In the genomic region with DNA sequence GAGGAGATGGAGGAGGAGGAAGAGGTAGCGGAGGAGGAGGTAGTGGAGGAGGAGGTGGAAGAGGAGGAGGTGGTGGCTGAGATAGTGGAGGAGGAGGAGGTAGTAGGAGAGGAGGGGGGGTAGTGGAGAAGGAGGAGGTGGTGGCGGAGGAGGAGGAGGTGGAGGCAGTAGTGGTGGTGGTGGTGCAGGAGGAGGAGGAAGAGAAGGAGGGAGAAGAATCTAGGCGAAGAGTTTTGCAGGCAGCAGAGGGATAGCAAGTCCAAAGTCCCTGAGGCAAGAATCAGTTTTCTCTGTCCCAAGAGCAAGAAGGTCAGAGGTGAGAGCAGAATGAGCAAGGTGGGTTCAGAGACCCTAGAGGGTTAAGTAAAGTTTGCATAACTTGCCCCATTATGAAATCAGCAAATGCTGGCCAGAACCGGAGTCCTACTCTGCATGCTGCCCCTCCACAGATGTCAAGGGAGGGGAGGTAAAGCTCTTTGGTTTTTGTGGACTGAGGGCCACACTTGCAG, we compare ENCODE assay signal across 1 cellular context.
A peak's percentile ranks its signal among the peaks of the same experiment; 100 is the strongest.
TF ChIP-seq lines count a peak whose summit lies in the region.

No MANE protein-coding gene starts in this region.

TF ChIP-seq in K562, 482 proteins besides CTCF, POLR2A, EP300 and RAD21 (continued from another document and continues in another):
- TF ChIP-seq LARP7 (IDR thresholded peaks at IDR 0.05) (peak; percentile 92; the same call in 1 of the 2 replicates), RHOXF2B (CRISPR knock-in tag; conservative IDR thresholded peaks at IDR 0.05) (no peak), KLF16 (IDR thresholded peaks at IDR 0.05) (no peak), ZNF431 (CRISPR knock-in tag; IDR thresholded peaks at IDR 0.05) (peak; percentile 93), MECOM (CRISPR knock-in tag; IDR thresholded peaks at IDR 0.05) (no peak), CBFB (CRISPR knock-in tag; IDR thresholded peaks at IDR 0.05) (no peak), ELF4 (CRISPR knock-in tag; IDR thresholded peaks at IDR 0.05) (peak; percentile 94), ZNF253 (CRISPR knock-in tag; conservative IDR thresholded peaks at IDR 0.05) (no peak), ZBTB17 (CRISPR knock-in tag; IDR thresholded peaks at IDR 0.05) (no peak), PHF21A (IDR thresholded peaks at IDR 0.05; ENCODE audit: borderline replicate concordance, low read depth) (peak; percentile 48; the same call in 1 of the 2 replicates), ETS2 (tag; IDR thresholded peaks at IDR 0.05; ENCODE audit: borderline replicate concordance, poor library complexity, severe bottlenecking) (no peak), ASH1L (IDR thresholded peaks at IDR 0.05; ENCODE audit: borderline replicate concordance, low read depth, partially characterized antibody) (no peak), BHLHE40 (IDR thresholded peaks at IDR 0.05; ENCODE audit: low read length) (peak; percentile 21; the same call in 1 of the 2 replicates), SMAD4 (CRISPR knock-in tag; conservative IDR thresholded peaks at IDR 0.05) (no peak), SMARCB1 (IDR thresholded peaks at IDR 0.05; ENCODE audit: insufficient read length, low read depth) (no peak), ZNF699 (CRISPR knock-in tag; IDR thresholded peaks at IDR 0.05; ENCODE audit: insufficient replicate concordance) (no peak), ZNF174 (CRISPR knock-in tag; IDR thresholded peaks at IDR 0.05) (no peak), HLTF (IDR thresholded peaks at IDR 0.05) (peak; percentile 88), ATF7 (IDR thresholded peaks at IDR 0.05) (0 out of 2 replicates have a peak, but pooled peaks have one; percentile 15), KDM4B (IDR thresholded peaks at IDR 0.05; ENCODE audit: borderline replicate concordance in 2 of 2, low read depth in 1 of 2) (peak in 1 of 2 experiments; percentile 72; a peak in 1 of 4 replicates), POLR3G (IDR thresholded peaks at IDR 0.05; ENCODE audit: extremely low read depth, insufficient read length, insufficient replicate concordance) (no peak), HNRNPL (IDR thresholded peaks at IDR 0.05; ENCODE audit: low read depth, low read length) (no peak), TCF7 (IDR thresholded peaks at IDR 0.05; ENCODE audit: borderline replicate concordance) (no peak), ZFP36 (IDR thresholded peaks at IDR 0.05; ENCODE audit: low read depth, low read length, partially characterized antibody) (peak; percentile 71), CC2D1A (IDR thresholded peaks at IDR 0.05) (peak; percentile 49; the same call in 1 of the 2 replicates), ZNF384 (IDR thresholded peaks at IDR 0.05; ENCODE audit: low read depth, low read length) (no peak), PHB (CRISPR knock-in tag; IDR thresholded peaks at IDR 0.05) (no peak), GABPA (tag; conservative IDR thresholded peaks at IDR 0.05; ENCODE audit: low read depth) (0 out of 2 replicates have a peak, but pooled peaks have one; percentile 1), BRCA1 (IDR thresholded peaks at IDR 0.05) (no peak), BRCA1 (CRISPR knock-in tag; IDR thresholded peaks at IDR 0.05) (no peak), EHMT2 (IDR thresholded peaks at IDR 0.05) (0 out of 2 replicates have a peak, but pooled peaks have one; percentile 62), NCOR1 (IDR thresholded peaks at IDR 0.05) (no peak), LCOR (CRISPR knock-in tag; IDR thresholded peaks at IDR 0.05) (no peak), ZNF717 (CRISPR knock-in tag; IDR thresholded peaks at IDR 0.05) (no peak), ZNF764 (CRISPR knock-in tag; IDR thresholded peaks at IDR 0.05; ENCODE audit: low read depth) (no peak), MCM3 (IDR thresholded peaks at IDR 0.05) (no peak), TFAM (CRISPR knock-in tag; conservative IDR thresholded peaks at IDR 0.05) (no peak), SMAD1 (IDR thresholded peaks at IDR 0.05; ENCODE audit: low read depth, low read length, partially characterized antibody) (no peak), CBFA2T2 (conservative IDR thresholded peaks at IDR 0.05) (peak; percentile 38)
- TF ChIP-seq, protein P1, sequence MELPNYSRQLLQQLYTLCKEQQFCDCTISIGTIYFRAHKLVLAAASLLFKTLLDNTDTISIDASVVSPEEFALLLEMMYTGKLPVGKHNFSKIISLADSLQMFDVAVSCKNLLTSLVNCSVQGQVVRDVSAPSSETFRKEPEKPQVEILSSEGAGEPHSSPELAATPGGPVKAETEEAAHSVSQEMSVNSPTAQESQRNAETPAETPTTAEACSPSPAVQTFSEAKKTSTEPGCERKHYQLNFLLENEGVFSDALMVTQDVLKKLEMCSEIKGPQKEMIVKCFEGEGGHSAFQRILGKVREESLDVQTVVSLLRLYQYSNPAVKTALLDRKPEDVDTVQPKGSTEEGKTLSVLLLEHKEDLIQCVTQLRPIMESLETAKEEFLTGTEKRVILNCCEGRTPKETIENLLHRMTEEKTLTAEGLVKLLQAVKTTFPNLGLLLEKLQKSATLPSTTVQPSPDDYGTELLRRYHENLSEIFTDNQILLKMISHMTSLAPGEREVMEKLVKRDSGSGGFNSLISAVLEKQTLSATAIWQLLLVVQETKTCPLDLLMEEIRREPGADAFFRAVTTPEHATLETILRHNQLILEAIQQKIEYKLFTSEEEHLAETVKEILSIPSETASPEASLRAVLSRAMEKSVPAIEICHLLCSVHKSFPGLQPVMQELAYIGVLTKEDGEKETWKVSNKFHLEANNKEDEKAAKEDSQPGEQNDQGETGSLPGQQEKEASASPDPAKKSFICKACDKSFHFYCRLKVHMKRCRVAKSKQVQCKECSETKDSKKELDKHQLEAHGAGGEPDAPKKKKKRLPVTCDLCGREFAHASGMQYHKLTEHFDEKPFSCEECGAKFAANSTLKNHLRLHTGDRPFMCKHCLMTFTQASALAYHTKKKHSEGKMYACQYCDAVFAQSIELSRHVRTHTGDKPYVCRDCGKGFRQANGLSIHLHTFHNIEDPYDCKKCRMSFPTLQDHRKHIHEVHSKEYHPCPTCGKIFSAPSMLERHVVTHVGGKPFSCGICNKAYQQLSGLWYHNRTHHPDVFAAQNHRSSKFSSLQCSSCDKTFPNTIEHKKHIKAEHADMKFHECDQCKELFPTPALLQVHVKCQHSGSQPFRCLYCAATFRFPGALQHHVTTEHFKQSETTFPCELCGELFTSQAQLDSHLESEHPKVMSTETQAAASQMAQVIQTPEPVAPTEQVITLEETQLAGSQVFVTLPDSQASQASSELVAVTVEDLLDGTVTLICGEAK (IDR thresholded peaks at IDR 0.05): no peak; the same call in 1 of the 2 replicates
- TF ChIP-seq, protein P1 (CRISPR knock-in tag; IDR thresholded peaks at IDR 0.05): no peak
- TF ChIP-seq, protein P2, sequence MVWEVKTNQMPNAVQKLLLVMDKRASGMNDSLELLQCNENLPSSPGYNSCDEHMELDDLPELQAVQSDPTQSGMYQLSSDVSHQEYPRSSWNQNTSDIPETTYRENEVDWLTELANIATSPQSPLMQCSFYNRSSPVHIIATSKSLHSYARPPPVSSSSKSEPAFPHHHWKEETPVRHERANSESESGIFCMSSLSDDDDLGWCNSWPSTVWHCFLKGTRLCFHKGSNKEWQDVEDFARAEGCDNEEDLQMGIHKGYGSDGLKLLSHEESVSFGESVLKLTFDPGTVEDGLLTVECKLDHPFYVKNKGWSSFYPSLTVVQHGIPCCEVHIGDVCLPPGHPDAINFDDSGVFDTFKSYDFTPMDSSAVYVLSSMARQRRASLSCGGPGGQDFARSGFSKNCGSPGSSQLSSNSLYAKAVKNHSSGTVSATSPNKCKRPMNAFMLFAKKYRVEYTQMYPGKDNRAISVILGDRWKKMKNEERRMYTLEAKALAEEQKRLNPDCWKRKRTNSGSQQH (CRISPR knock-in tag; IDR thresholded peaks at IDR 0.05): peak; percentile 88; the same call in 1 of the 2 replicates
- TF ChIP-seq, protein P3, sequence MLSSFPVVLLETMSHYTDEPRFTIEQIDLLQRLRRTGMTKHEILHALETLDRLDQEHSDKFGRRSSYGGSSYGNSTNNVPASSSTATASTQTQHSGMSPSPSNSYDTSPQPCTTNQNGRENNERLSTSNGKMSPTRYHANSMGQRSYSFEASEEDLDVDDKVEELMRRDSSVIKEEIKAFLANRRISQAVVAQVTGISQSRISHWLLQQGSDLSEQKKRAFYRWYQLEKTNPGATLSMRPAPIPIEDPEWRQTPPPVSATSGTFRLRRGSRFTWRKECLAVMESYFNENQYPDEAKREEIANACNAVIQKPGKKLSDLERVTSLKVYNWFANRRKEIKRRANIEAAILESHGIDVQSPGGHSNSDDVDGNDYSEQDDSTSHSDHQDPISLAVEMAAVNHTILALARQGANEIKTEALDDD (IDR thresholded peaks at IDR 0.05): no peak
- TF ChIP-seq, protein P4, sequence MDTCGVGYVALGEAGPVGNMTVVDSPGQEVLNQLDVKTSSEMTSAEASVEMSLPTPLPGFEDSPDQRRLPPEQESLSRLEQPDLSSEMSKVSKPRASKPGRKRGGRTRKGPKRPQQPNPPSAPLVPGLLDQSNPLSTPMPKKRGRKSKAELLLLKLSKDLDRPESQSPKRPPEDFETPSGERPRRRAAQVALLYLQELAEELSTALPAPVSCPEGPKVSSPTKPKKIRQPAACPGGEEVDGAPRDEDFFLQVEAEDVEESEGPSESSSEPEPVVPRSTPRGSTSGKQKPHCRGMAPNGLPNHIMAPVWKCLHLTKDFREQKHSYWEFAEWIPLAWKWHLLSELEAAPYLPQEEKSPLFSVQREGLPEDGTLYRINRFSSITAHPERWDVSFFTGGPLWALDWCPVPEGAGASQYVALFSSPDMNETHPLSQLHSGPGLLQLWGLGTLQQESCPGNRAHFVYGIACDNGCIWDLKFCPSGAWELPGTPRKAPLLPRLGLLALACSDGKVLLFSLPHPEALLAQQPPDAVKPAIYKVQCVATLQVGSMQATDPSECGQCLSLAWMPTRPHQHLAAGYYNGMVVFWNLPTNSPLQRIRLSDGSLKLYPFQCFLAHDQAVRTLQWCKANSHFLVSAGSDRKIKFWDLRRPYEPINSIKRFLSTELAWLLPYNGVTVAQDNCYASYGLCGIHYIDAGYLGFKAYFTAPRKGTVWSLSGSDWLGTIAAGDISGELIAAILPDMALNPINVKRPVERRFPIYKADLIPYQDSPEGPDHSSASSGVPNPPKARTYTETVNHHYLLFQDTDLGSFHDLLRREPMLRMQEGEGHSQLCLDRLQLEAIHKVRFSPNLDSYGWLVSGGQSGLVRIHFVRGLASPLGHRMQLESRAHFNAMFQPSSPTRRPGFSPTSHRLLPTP (IDR thresholded peaks at IDR 0.05; ENCODE audit: borderline replicate concordance, extremely low read depth, insufficient read length): no peak
- TF ChIP-seq, protein P5, sequence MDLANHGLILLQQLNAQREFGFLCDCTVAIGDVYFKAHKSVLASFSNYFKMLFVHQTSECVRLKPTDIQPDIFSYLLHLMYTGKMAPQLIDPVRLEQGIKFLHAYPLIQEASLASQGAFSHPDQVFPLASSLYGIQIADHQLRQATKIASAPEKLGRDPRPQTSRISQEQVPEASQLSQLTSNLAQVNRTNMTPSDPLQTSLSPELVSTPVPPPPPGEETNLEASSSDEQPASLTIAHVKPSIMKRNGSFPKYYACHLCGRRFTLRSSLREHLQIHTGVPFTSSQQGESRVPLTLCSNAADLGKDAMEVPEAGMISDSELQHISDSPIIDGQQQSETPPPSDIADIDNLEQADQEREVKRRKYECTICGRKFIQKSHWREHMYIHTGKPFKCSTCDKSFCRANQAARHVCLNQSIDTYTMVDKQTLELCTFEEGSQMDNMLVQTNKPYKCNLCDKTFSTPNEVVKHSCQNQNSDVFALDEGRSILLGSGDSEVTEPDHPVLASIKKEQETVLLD (IDR thresholded peaks at IDR 0.05): peak; percentile 62; the same call in 1 of the 2 replicates
- TF ChIP-seq, protein P6, sequence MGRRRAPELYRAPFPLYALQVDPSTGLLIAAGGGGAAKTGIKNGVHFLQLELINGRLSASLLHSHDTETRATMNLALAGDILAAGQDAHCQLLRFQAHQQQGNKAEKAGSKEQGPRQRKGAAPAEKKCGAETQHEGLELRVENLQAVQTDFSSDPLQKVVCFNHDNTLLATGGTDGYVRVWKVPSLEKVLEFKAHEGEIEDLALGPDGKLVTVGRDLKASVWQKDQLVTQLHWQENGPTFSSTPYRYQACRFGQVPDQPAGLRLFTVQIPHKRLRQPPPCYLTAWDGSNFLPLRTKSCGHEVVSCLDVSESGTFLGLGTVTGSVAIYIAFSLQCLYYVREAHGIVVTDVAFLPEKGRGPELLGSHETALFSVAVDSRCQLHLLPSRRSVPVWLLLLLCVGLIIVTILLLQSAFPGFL (CRISPR knock-in tag; IDR thresholded peaks at IDR 0.05): no peak
- TF ChIP-seq, protein P7, sequence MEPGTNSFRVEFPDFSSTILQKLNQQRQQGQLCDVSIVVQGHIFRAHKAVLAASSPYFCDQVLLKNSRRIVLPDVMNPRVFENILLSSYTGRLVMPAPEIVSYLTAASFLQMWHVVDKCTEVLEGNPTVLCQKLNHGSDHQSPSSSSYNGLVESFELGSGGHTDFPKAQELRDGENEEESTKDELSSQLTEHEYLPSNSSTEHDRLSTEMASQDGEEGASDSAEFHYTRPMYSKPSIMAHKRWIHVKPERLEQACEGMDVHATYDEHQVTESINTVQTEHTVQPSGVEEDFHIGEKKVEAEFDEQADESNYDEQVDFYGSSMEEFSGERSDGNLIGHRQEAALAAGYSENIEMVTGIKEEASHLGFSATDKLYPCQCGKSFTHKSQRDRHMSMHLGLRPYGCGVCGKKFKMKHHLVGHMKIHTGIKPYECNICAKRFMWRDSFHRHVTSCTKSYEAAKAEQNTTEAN (CRISPR knock-in tag; IDR thresholded peaks at IDR 0.05): no peak
- TF ChIP-seq, protein P8, sequence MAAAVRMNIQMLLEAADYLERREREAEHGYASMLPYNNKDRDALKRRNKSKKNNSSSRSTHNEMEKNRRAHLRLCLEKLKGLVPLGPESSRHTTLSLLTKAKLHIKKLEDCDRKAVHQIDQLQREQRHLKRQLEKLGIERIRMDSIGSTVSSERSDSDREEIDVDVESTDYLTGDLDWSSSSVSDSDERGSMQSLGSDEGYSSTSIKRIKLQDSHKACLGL (CRISPR knock-in tag; IDR thresholded peaks at IDR 0.05; ENCODE audit: borderline replicate concordance, poor library complexity, severe bottlenecking): no peak
